In genomic region chr12:15852383-15852782, GRCh38 we compare ENCODE assay signal across 20 cellular contexts. TPM values are rescaled to one million over a fixed set of nuclear protein-coding genes. Genes with fewer than 3 reads are reported as not detected.
DNase-seq lines count a peak whose midpoint lies in the region; ATAC-seq and TF ChIP-seq lines count a peak whose summit lies in the region.
"Had no signal": no experiment of that assay in that cellular context is flagged by ENCODE, and none has a peak within 500 bp of the region (broad histone marks: within the 10 kb centered on the region; RNA-seq: fewer than 3 reads in every experiment).

No MANE protein-coding gene starts in this region.

- H3K9me3 ChIP-seq in GM23248 (ENCODE audit: low read depth) (no peaks in the 10 kb centered on the region), PC-3 (ENCODE audit: low read length) (no peaks in the 10 kb centered on the region), osteoblast (ENCODE audit: low read depth, low read length) (no peaks in the 10 kb centered on the region)
- H3K9me3 ChIP-seq: BE2C, heart right ventricle, right atrium auricular region had no signal

- H3K79me2 ChIP-seq in GM23248 (ENCODE audit: insufficient read depth), result no peaks in the 10 kb centered on the region
- no peaks in the 10 kb centered on the region for H3K79me2 ChIP-seq in PC-3 (ENCODE audit: low read length)
- H3K79me2 ChIP-seq in osteoblast (ENCODE audit: insufficient read depth, low read length), result no peaks in the 10 kb centered on the region

- H3K4me1 Mint-ChIP-seq in progenitor cell of endocrine pancreas (ENCODE audit: low read depth) (peaks cover 3% of the 10 kb centered on the region), T-cell (no peaks in the 10 kb centered on the region)
- H3K4me1 Mint-ChIP-seq: central memory CD8-positive, alpha-beta T cell had no signal

- H3K9me3 Mint-ChIP-seq in progenitor cell of endocrine pancreas (ENCODE audit: low read depth), result no peaks in the 10 kb centered on the region
- H3K9me3 Mint-ChIP-seq in T-cell, result no peaks in the 10 kb centered on the region
- H3K9me3 Mint-ChIP-seq: activated naive CD4-positive, alpha-beta T cell treated with anti-CD3 and anti-CD28 coated beads, Interleukin-2, amount 50 U/mL, for 72 hours; central memory CD8-positive, alpha-beta T cell had no signal

- BruUV-seq in PC-3 (replicated peaks; lab: Mats Ljungman, UMichigan), result no TSS peak

- DNase-seq in GM23248, result peak; percentile 82
- no peak for DNase-seq in PC-3
- peak; percentile 41 for DNase-seq in epithelial cell of prostate (ENCODE audit: low read depth, low spot score)
- DNase-seq in osteoblast (ENCODE audit: insufficient read length, low spot score, missing footprints), result no peak
- no peak for DNase-seq in progenitor cell of endocrine pancreas (ENCODE audit: low spot score, unreplicated experiment)
- DNase-seq in T-cell, result no peak
- DNase-seq: activated T-cell treated with anti-CD3 and anti-CD28 coated beads, Interleukin-2, amount 50 U/mL, for 1 hour; BE2C; H7; heart right ventricle; islet precursor cell; NCI-H1930; NCI-H524 treated with DMSO at 0.1 percent for 48 hours; stimulated activated CD4-positive, alpha-beta T cell treated with anti-CD3 and anti-CD28 coated beads, Interleukin-2, amount 100 ng/mL, for 24 hours had no signal

- ATAC-seq in PC-3 (no peak), GM18907 (IDR thresholded peaks at IDR 0.05; ENCODE audit: unreplicated experiment) (no peak), T-cell (replicated peaks in 1 of 4) (no peak), GM21390 (IDR thresholded peaks at IDR 0.05; ENCODE audit: unreplicated experiment) (no peak)
- ATAC-seq: activated naive CD4-positive, alpha-beta T cell treated with anti-CD3 and anti-CD28 coated beads, Interleukin-2, amount 50 U/mL, for 72 hours; SK-N-SH treated with all-trans-retinoic acid at 6 μM for 48 hours had no signal

- H2AFZ ChIP-seq in GM23248, result 0 out of 2 replicates have a peak overlapping the region, but pooled peaks have one; percentile 27
- H2AFZ ChIP-seq in PC-3 (ENCODE audit: low read length), result no peak overlapping the region
- H2AFZ ChIP-seq in osteoblast (ENCODE audit: low read length), result peak overlapping the region; percentile 70

- CTCF ChIA-PET in PC-3 (lab: Charles Lee) (no interaction called here), T-cell (lab: Charles Lee) (interaction anchor here in 1 of 2 donors (0.7 kb wide), 1 partner anchor 1451 kb away, joined by 3 read pairs; no protein-coding TSS in a partner anchor)

- no peak for TF ChIP-seq CTCF in PC-3 (conservative IDR thresholded peaks at IDR 0.05; ENCODE audit: low read depth, low read length)
- TF ChIP-seq CTCF in osteoblast (IDR thresholded peaks at IDR 0.05; ENCODE audit: extremely low read depth, low read depth, low read length), result no peak
- no peak for TF ChIP-seq CTCF in progenitor cell of endocrine pancreas (IDR thresholded peaks at IDR 0.05; ENCODE audit: unreplicated experiment)

- in situ Hi-C loops in GM23248 (cut with MboI), result loop anchor here (5.0 to 25.0 kb wide), 3 partner anchors 255 to 565 kb away; no protein-coding TSS in a partner anchor

- no peak overlapping the region for H3K27ac Mint-ChIP-seq in progenitor cell of endocrine pancreas
- no peak overlapping the region for H3K27ac Mint-ChIP-seq in T-cell
- H3K27ac Mint-ChIP-seq: activated naive CD4-positive, alpha-beta T cell treated with anti-CD3 and anti-CD28 coated beads, Interleukin-2, amount 50 U/mL, for 72 hours had no signal

- 65 to 71% methylated on average over 5 of the region's 5 CpGs for WGBS in GM23248 (ENCODE audit: low coverage in 1 of 2, low lambda C conversion rate in 2 of 2, missing lambda C conversion rate in 2 of 2), 2 experiments

- peaks cover 25% of the 10 kb centered on the region for H3K4me1 ChIP-seq in GM23248 (ENCODE audit: insufficient read depth)
- H3K4me1 ChIP-seq in PC-3 (ENCODE audit: insufficient read depth, low read length), result peaks cover 16% of the 10 kb centered on the region
- peaks cover 17% of the 10 kb centered on the region for H3K4me1 ChIP-seq in osteoblast (ENCODE audit: insufficient read depth, low read length)
- H3K4me1 ChIP-seq: BE2C, right atrium auricular region had no signal

- H3K27me3 Mint-ChIP-seq in progenitor cell of endocrine pancreas (no peaks in the 10 kb centered on the region), T-cell (peaks cover under 1 to 4% of the 10 kb centered on the region in 2 donors)

- H3K36me3 ChIP-seq in GM23248 (ENCODE audit: low read depth), result no peaks in the 10 kb centered on the region
- H3K36me3 ChIP-seq in PC-3 (ENCODE audit: low read depth, low read length), result no peaks in the 10 kb centered on the region
- H3K36me3 ChIP-seq in osteoblast (ENCODE audit: insufficient read depth, low read length), result no peaks in the 10 kb centered on the region
- H3K36me3 ChIP-seq: BE2C, heart right ventricle, right atrium auricular region had no signal

- H3F3A ChIP-seq in GM23248 (ENCODE audit: insufficient read depth), result peaks cover 17% of the 10 kb centered on the region
- no peaks in the 10 kb centered on the region for H3F3A ChIP-seq in PC-3 (ENCODE audit: low read length, unreplicated experiment)

- H3K4me3 Mint-ChIP-seq in progenitor cell of endocrine pancreas (ENCODE audit: low read depth) (no peak overlapping the region), T-cell (no peak overlapping the region)
- H3K4me3 Mint-ChIP-seq: central memory CD8-positive, alpha-beta T cell had no signal

- POLR2A ChIA-PET in PC-3 (lab: Charles Lee; ENCODE audit: unreplicated experiment), result no interaction called here
- POLR2A ChIA-PET in T-cell (lab: Charles Lee), result no interaction called here

- H3K27ac ChIP-seq in GM23248 (peak overlapping the region; percentile 60), PC-3 (ENCODE audit: low read length) (0 out of 2 replicates have a peak overlapping the region, but pooled peaks have one; percentile 25), epithelial cell of prostate (peak overlapping the region; percentile 85), osteoblast (ENCODE audit: low read depth, low read length) (peak overlapping the region; percentile 49)

- H3K27me3 ChIP-seq in GM23248 (replicated peaks; ENCODE audit: insufficient read depth), result no peaks in the 10 kb centered on the region
- no peaks in the 10 kb centered on the region for H3K27me3 ChIP-seq in PC-3 (ENCODE audit: low read length)
- no peaks in the 10 kb centered on the region for H3K27me3 ChIP-seq in osteoblast (ENCODE audit: insufficient read depth, low read length)
- H3K27me3 ChIP-seq: heart right ventricle, right atrium auricular region had no signal

- H3K4me3 ChIP-seq in GM23248 (no peak overlapping the region), PC-3 (ENCODE audit: low read length) (no peak overlapping the region), osteoblast (ENCODE audit: insufficient read depth, low read length) (no peak overlapping the region)
- H3K4me3 ChIP-seq: heart right ventricle, right atrium auricular region had no signal

- H3K4me2 ChIP-seq in GM23248 (ENCODE audit: unreplicated experiment), result no peak overlapping the region
- no peak overlapping the region for H3K4me2 ChIP-seq in PC-3 (ENCODE audit: low read length)
- H3K4me2 ChIP-seq in osteoblast (ENCODE audit: insufficient read depth, low read length), result no peak overlapping the region

- H4K20me1 ChIP-seq in GM23248 (ENCODE audit: insufficient read depth) (no peaks in the 10 kb centered on the region), PC-3 (ENCODE audit: low read length) (no peaks in the 10 kb centered on the region), osteoblast (ENCODE audit: insufficient read depth, low read length) (no peaks in the 10 kb centered on the region)

- H3K36me3 Mint-ChIP-seq in progenitor cell of endocrine pancreas (ENCODE audit: insufficient read depth) (no peaks in the 10 kb centered on the region), T-cell (no peaks in the 10 kb centered on the region)
- H3K36me3 Mint-ChIP-seq: activated naive CD4-positive, alpha-beta T cell treated with anti-CD3 and anti-CD28 coated beads, Interleukin-2, amount 50 U/mL, for 72 hours had no signal

- H3K9me2 ChIP-seq in GM23248 (ENCODE audit: insufficient read depth), result 0 out of 2 replicates have a peak, but pooled peaks cover 4% of the 10 kb centered on the region
- no peaks in the 10 kb centered on the region for H3K9me2 ChIP-seq in PC-3 (replicated peaks; ENCODE audit: low read length)

- intact Hi-C loops in PC-3 (cut with micrococcal nuclease), result loop anchor here (10.0 kb wide), 1 partner anchor 578 kb away; no protein-coding TSS in a partner anchor

- no peak overlapping the region for H3K9ac ChIP-seq in GM23248
- H3K9ac ChIP-seq in PC-3 (ENCODE audit: low read length), result no peak overlapping the region

RNA-seq across cellular contexts. Expression of gene STRAP, which starts 29.8 kb away (rescaled TPM):
- 94.1 and 128 TPM in 2 replicates for total RNA-seq in GM23248 (2014; rRNA removed; shearing (Covaris generic))
- polyA plus RNA-seq in GM23248 (2016; fragmentation: Nextera tagmentation; extraction: Ambion mirVana), result 284 and 294 TPM in 2 replicates
- total RNA-seq in PC-3 (2014; rRNA removed) (64.8 and 80.4 TPM in 2 replicates), osteoblast (67.8 and 69.5 TPM in 2 replicates), progenitor cell of endocrine pancreas (229 and 243 TPM in 2 replicates), T-cell (100 to 1,000 TPM in 1 of 5 donors, 10 to 100 TPM in 4; 47.4 to 101 (median 55.4) TPM)

RNA-seq across cellular contexts. Expression of gene DERA, which starts 58.7 kb away (rescaled TPM):
- total RNA-seq in GM23248 (2014; rRNA removed; shearing (Covaris generic)), result 43.6 and 47.3 TPM in 2 replicates
- 70.5 and 71.3 TPM in 2 replicates for polyA plus RNA-seq in GM23248 (2016; fragmentation: Nextera tagmentation; extraction: Ambion mirVana)
- total RNA-seq in PC-3 (2014; rRNA removed) (34.6 and 49.4 TPM in 2 replicates), osteoblast (47.4 and 50.4 TPM in 2 replicates), progenitor cell of endocrine pancreas (41.9 and 49.8 TPM in 2 replicates), T-cell (10 to 100 TPM; 11.0 to 13.4 (median 11.6) TPM)

Comparison
In these comparisons a context has a peak if more than half of its experiments do, and no peak if none do; other contexts are left out.
1. DNase-seq: peak in GM23248 (single experiment) and epithelial cell of prostate (single experiment); none in PC-3 (single experiment), osteoblast (single experiment), progenitor cell of endocrine pancreas (single experiment) and T-cell (0 of 34).
2. H3K27ac ChIP-seq: peak in every context shown above with its lines; median percentile 85 in epithelial cell of prostate; 60 in GM23248; 49 in osteoblast; 25 in PC-3.